Comparison of ENCODE assay signal across 21 cellular contexts in the genomic region with DNA sequence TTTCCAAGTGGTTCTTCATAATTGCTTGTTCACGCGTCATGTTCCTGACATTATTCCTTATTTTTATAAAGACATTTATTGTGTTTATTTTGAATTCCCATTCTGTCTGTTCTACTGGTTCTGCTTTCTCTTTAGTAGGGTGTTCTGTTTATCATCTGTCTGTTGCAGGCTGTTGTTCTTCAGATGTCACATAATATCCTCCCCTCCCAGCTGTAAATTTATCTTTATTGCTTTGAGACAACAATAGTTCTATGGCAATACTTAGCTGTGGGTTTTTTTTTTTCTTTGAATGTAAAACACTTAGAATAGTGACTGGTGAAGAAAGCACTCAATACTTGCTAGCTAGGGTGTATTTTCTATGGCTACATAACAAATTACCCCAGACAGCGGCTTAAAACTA.
DNase-seq lines count a peak whose midpoint lies in the region; ATAC-seq, FAIRE-seq and TF ChIP-seq lines count a peak whose summit lies in the region.
"Had no signal": no experiment of that assay in that cellular context is flagged by ENCODE, and none has a peak within 500 bp of the region (broad histone marks: within the 10 kb centered on the region; RNA-seq: fewer than 3 reads in every experiment).

No MANE protein-coding gene starts in this region.

- 0 out of 2 replicates have a peak, but pooled peaks cover 9% of the 10 kb centered on the region for H3K36me3 Mint-ChIP-seq in WTC11
- H3K36me3 Mint-ChIP-seq in activated CD4-positive, alpha-beta memory T cell treated with anti-CD3 and anti-CD28 coated beads for 36 hours: no peaks in the 10 kb centered on the region
- H3K36me3 Mint-ChIP-seq: CD4-positive, CD25-positive, alpha-beta regulatory T cell; natural killer cell had no signal

- FAIRE-seq in small intestine (lab: Jason Lieb, UNC): no peak
- FAIRE-seq: RCC 7860 had no signal

- 60 to 69% (median 63%) methylated on average over 3 of the region's 3 CpGs for WGBS in small intestine, 3 donors

- H3K36me3 ChIP-seq in HUES48 (ENCODE audit: control insufficient read depth, insufficient read depth, low read length) (no peaks in the 10 kb centered on the region), small intestine (ENCODE audit: control insufficient read depth in 2 of 2, insufficient read depth in 2 of 2, low read length in 2 of 2) (no peaks in the 10 kb centered on the region)
- H3K36me3 ChIP-seq: breast epithelium, vagina had no signal

- H3K27me3 ChIP-seq in HUES48 (ENCODE audit: control insufficient read depth, insufficient read depth, low read length) (peaks cover 20% of the 10 kb centered on the region), small intestine (ENCODE audit: control insufficient read depth in 2 of 2, insufficient read depth in 2 of 2, low read length in 2 of 2) (no peaks in the 10 kb centered on the region)
- H3K27me3 ChIP-seq: breast epithelium, vagina had no signal

- no peak overlapping the region for H3K9ac ChIP-seq in HUES48 (ENCODE audit: low read depth, low read length)

- peaks cover 25% of the 10 kb centered on the region for H3K4me1 Mint-ChIP-seq in WTC11
- no peaks in the 10 kb centered on the region for H3K4me1 Mint-ChIP-seq in activated CD4-positive, alpha-beta memory T cell treated with anti-CD3 and anti-CD28 coated beads for 36 hours (ENCODE audit: low read depth)
- H3K4me1 Mint-ChIP-seq: CD4-positive, CD25-positive, alpha-beta regulatory T cell; natural killer cell had no signal

- peak overlapping the region; percentile 32 for H3K4me3 Mint-ChIP-seq in WTC11
- no peak overlapping the region for H3K4me3 Mint-ChIP-seq in activated CD4-positive, alpha-beta memory T cell treated with anti-CD3 and anti-CD28 coated beads for 36 hours
- H3K4me3 Mint-ChIP-seq: CD4-positive, CD25-positive, alpha-beta regulatory T cell; natural killer cell had no signal

- POLR2A ChIA-PET in WTC11 (lab: Charles Lee): interaction anchor here (0.7 kb wide), 1 partner anchor 63 kb away, joined by 3 read pairs; a partner anchor contains a TSS
- POLR2A ChIA-PET in activated CD4-positive, alpha-beta memory T cell treated with anti-CD3 and anti-CD28 coated beads for 36 hours (lab: Charles Lee): no interaction called here

- CTCF ChIA-PET in WTC11 (lab: Charles Lee): interaction anchor here (0.6 to 2.1 kb wide), 4 partner anchors 68 to 106 kb away, joined by 4 to 6 read pairs (median 6); no protein-coding TSS in a partner anchor
- CTCF ChIA-PET in activated CD4-positive, alpha-beta memory T cell treated with anti-CD3 and anti-CD28 coated beads for 36 hours (lab: Charles Lee): no interaction called here

- no peak for DNase-seq in WTC11 (ENCODE audit: low spot score)
- peak; percentile 90 for DNase-seq in left kidney (ENCODE audit: low read depth, low spot score)
- peak; percentile 33 for DNase-seq in small intestine
- DNase-seq in SW480 (ENCODE audit: low spot score): no peak
- DNase-seq in NCI-H226: no peak
- no peak for DNase-seq in activated CD4-positive, alpha-beta memory T cell treated with anti-CD3 and anti-CD28 coated beads for 36 hours
- DNase-seq: activated CD8-positive, alpha-beta memory T cell treated with anti-CD3 and anti-CD28 coated beads, Interleukin-2, amount 50 U/mL, for 48 hours; CD4-positive, CD25-positive, alpha-beta regulatory T cell; DMS 273 treated with DMSO at 0.1 percent for 48 hours; Kasumi-1; natural killer cell; NCI-H1048; NCI-H2029 treated with DMSO at 0.1 percent for 48 hours; posterior cingulate gyrus; stimulated activated CD4-positive, alpha-beta T cell treated with anti-CD3 and anti-CD28 coated beads, Interleukin-1b, Interleukin-23, amount 100 ng/mL, for 48 hours had no signal

- H3K4me3 ChIP-seq in HUES48 (ENCODE audit: low read depth, low read length) (peak overlapping the region; percentile 64; the same call in 1 of the 2 replicates), small intestine (ENCODE audit: low read depth in 1 of 2, low read length in 2 of 2) (no peak overlapping the region)
- H3K4me3 ChIP-seq: breast epithelium, coronary artery, vagina had no signal

- H3K27me3 Mint-ChIP-seq in WTC11 (ENCODE audit: low read depth): peaks cover 95% of the 10 kb centered on the region
- peaks cover 7% of the 10 kb centered on the region for H3K27me3 Mint-ChIP-seq in activated CD4-positive, alpha-beta memory T cell treated with anti-CD3 and anti-CD28 coated beads for 36 hours
- H3K27me3 Mint-ChIP-seq: CD4-positive, CD25-positive, alpha-beta regulatory T cell had no signal

- ATAC-seq in WTC11: no peak
- ATAC-seq: natural killer cell had no signal

- H3K27ac ChIP-seq in HUES48 (ENCODE audit: low read depth, low read length) (no peak overlapping the region), small intestine (ENCODE audit: low read depth in 1 of 2, low read length in 1 of 2) (no peak overlapping the region)
- H3K27ac ChIP-seq: breast epithelium, coronary artery, vagina had no signal

- no peak for TF ChIP-seq CTCF in WTC11 (IDR thresholded peaks at IDR 0.05)

- H3K27ac Mint-ChIP-seq in WTC11: no peak overlapping the region
- no peak overlapping the region for H3K27ac Mint-ChIP-seq in activated CD4-positive, alpha-beta memory T cell treated with anti-CD3 and anti-CD28 coated beads for 36 hours
- H3K27ac Mint-ChIP-seq: activated T-helper 2 cell treated with anti-CD3 and anti-CD28 coated beads, Interferon-gamma antibody, Interleukin-2, Interleukin-4, amounts not matched to agents 10 μg/mL and 5 μg/mL and 100 μg/mL, durations not matched to agents 14 hours and 24 hours and 36 hours; CD4-positive, CD25-positive, alpha-beta regulatory T cell; natural killer cell had no signal

- no peaks in the 10 kb centered on the region for H3K9me3 Mint-ChIP-seq in WTC11
- H3K9me3 Mint-ChIP-seq in activated CD4-positive, alpha-beta memory T cell treated with anti-CD3 and anti-CD28 coated beads for 36 hours: no peaks in the 10 kb centered on the region
- H3K9me3 Mint-ChIP-seq: activated T-helper 2 cell treated with anti-CD3 and anti-CD28 coated beads, Interferon-gamma antibody, Interleukin-2, Interleukin-4, amounts not matched to agents 10 μg/mL and 5 μg/mL and 100 μg/mL, durations not matched to agents 14 hours and 24 hours and 36 hours; natural killer cell had no signal

- H3K9me3 ChIP-seq in HUES48 (ENCODE audit: control insufficient read depth, insufficient read depth, low read length): no peaks in the 10 kb centered on the region
- H3K9me3 ChIP-seq in small intestine (ENCODE audit: control insufficient read depth, low read depth): no peaks in the 10 kb centered on the region
- H3K9me3 ChIP-seq: breast epithelium, vagina had no signal

- intact Hi-C loops in activated CD4-positive, alpha-beta memory T cell treated with anti-CD3 and anti-CD28 coated beads for 36 hours (cut with micrococcal nuclease): no loop called here

- H3K4me1 ChIP-seq in HUES48 (ENCODE audit: control insufficient read depth, insufficient read depth, low read length) (peaks cover 21% of the 10 kb centered on the region), small intestine (ENCODE audit: control insufficient read depth in 2 of 2, insufficient read depth in 1 of 2, low read depth in 1 of 2, low read length in 1 of 2) (no peaks in the 10 kb centered on the region)
- H3K4me1 ChIP-seq: breast epithelium had no signal

TF ChIP-seq in WTC11, 78 proteins besides CTCF, POLR2A, EP300 and RAD21:
- TF ChIP-seq, protein P1, sequence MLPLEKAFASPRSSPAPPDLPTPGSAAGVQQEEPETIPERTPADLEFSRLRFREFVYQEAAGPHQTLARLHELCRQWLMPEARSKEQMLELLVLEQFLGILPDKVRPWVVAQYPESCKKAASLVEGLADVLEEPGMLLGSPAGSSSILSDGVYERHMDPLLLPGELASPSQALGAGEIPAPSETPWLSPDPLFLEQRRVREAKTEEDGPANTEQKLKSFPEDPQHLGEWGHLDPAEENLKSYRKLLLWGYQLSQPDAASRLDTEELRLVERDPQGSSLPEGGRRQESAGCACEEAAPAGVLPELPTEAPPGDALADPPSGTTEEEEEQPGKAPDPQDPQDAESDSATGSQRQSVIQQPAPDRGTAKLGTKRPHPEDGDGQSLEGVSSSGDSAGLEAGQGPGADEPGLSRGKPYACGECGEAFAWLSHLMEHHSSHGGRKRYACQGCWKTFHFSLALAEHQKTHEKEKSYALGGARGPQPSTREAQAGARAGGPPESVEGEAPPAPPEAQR (CRISPR knock-in tag; IDR thresholded peaks at IDR 0.05): no peak
- TF ChIP-seq, protein P2, sequence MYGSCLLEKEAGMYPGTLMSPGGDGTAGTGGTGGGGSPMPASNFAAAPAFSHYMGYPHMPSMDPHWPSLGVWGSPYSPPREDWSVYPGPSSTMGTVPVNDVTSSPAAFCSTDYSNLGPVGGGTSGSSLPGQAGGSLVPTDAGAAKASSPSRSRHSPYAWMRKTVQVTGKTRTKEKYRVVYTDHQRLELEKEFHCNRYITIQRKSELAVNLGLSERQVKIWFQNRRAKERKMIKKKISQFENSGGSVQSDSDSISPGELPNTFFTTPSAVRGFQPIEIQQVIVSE (CRISPR knock-in tag; IDR thresholded peaks at IDR 0.05; ENCODE audit: borderline replicate concordance): peak; percentile 40; the same call in 1 of the 2 replicates

Comparison
In these comparisons a context has a peak if more than half of its experiments do, and no peak if none do; other contexts are left out.
1. DNase-seq: peak in left kidney (single experiment) and small intestine (single experiment); none in WTC11 (single experiment), SW480 (single experiment), NCI-H226 (single experiment) and activated CD4-positive, alpha-beta memory T cell treated with anti-CD3 and anti-CD28 coated beads for 36 hours (single experiment).